ENCODE assay signal across 1 cellular context in genomic region chr2:231410293-231411004, GRCh38.
TF ChIP-seq lines count a peak whose summit lies in the region.

No MANE protein-coding gene starts in this region.

TF ChIP-seq in WTC11, 78 proteins besides CTCF, POLR2A, EP300 and RAD21 (continued from another document and continues in another):
- TF ChIP-seq HMGXB4 (CRISPR knock-in tag; IDR thresholded peaks at IDR 0.05) (no peak), GTF2I (CRISPR knock-in tag; conservative IDR thresholded peaks at IDR 0.05) (no peak), NR2C2 (CRISPR knock-in tag; IDR thresholded peaks at IDR 0.05) (no peak), ATF1 (CRISPR knock-in tag; IDR thresholded peaks at IDR 0.05) (no peak), CREB1 (CRISPR knock-in tag; IDR thresholded peaks at IDR 0.05) (no peak), ETV6 (CRISPR knock-in tag; IDR thresholded peaks at IDR 0.05) (peak; percentile 78), NFE2L1 (CRISPR knock-in tag; IDR thresholded peaks at IDR 0.05) (no peak), ZNF416 (CRISPR knock-in tag; IDR thresholded peaks at IDR 0.05) (no peak), ATF6 (CRISPR knock-in tag; IDR thresholded peaks at IDR 0.05) (no peak), TP53 (CRISPR knock-in tag; IDR thresholded peaks at IDR 0.05) (no peak), ZNF396 (CRISPR knock-in tag; IDR thresholded peaks at IDR 0.05; ENCODE audit: borderline replicate concordance) (no peak), NR3C1 (CRISPR knock-in tag; conservative IDR thresholded peaks at IDR 0.05; ENCODE audit: low read depth) (no peak), SP1 (CRISPR knock-in tag; conservative IDR thresholded peaks at IDR 0.05) (no peak), E2F5 (CRISPR knock-in tag; IDR thresholded peaks at IDR 0.05) (no peak), ZSCAN18 (CRISPR knock-in tag; IDR thresholded peaks at IDR 0.05) (no peak), TEAD1 (CRISPR knock-in tag; IDR thresholded peaks at IDR 0.05) (peak; percentile 61), PRRX2 (CRISPR knock-in tag; IDR thresholded peaks at IDR 0.05) (no peak), ZNF138 (CRISPR knock-in tag; conservative IDR thresholded peaks at IDR 0.05) (no peak), EMX1 (CRISPR knock-in tag; IDR thresholded peaks at IDR 0.05) (no peak), ATF2 (CRISPR knock-in tag; IDR thresholded peaks at IDR 0.05; ENCODE audit: borderline replicate concordance, low read depth) (no peak), ZNF121 (CRISPR knock-in tag; IDR thresholded peaks at IDR 0.05) (no peak), ZNF219 (CRISPR knock-in tag; IDR thresholded peaks at IDR 0.05; ENCODE audit: borderline replicate concordance) (no peak), OVOL2 (CRISPR knock-in tag; IDR thresholded peaks at IDR 0.05; ENCODE audit: borderline replicate concordance) (no peak)
- TF ChIP-seq, protein P1, sequence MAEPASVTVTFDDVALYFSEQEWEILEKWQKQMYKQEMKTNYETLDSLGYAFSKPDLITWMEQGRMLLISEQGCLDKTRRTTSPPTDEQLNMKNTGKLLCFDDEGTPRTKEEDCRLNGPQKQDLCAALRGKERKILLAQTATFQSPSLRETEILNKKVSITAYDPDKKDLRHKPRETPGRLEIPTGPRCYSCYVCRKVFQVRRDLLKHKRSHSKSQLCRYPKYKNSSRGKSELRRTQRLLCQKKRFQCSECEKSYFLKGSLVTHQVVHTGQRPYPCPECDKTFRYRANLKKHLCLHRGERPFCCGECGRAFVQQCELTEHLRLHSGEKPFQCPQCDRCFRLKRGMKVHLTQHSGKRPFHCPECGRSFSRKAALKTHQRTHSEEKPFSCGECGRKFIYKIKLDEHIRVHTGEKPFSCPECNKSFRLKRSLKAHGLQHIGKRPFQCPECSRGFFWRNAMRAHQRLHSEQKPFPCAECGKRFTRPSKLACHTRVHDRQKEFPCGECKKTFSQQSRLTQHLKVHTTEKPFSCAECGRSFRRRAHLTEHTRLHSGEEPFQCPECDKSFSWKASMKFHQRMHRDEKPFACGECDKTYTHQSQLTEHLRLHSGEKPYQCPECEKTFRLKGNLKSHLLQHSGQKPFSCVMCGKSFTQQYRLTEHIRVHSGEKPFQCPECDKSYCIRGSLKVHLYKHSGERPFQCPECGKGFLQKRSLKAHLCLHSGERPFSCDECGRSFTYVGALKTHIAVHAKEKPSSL (CRISPR knock-in tag; conservative IDR thresholded peaks at IDR 0.05) = no peak
- TF ChIP-seq, protein P2, sequence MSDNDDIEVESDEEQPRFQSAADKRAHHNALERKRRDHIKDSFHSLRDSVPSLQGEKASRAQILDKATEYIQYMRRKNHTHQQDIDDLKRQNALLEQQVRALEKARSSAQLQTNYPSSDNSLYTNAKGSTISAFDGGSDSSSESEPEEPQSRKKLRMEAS (CRISPR knock-in tag; IDR thresholded peaks at IDR 0.05) = 0 out of 2 replicates have a peak, but pooled peaks have one; percentile 19
- TF ChIP-seq, protein P3, sequence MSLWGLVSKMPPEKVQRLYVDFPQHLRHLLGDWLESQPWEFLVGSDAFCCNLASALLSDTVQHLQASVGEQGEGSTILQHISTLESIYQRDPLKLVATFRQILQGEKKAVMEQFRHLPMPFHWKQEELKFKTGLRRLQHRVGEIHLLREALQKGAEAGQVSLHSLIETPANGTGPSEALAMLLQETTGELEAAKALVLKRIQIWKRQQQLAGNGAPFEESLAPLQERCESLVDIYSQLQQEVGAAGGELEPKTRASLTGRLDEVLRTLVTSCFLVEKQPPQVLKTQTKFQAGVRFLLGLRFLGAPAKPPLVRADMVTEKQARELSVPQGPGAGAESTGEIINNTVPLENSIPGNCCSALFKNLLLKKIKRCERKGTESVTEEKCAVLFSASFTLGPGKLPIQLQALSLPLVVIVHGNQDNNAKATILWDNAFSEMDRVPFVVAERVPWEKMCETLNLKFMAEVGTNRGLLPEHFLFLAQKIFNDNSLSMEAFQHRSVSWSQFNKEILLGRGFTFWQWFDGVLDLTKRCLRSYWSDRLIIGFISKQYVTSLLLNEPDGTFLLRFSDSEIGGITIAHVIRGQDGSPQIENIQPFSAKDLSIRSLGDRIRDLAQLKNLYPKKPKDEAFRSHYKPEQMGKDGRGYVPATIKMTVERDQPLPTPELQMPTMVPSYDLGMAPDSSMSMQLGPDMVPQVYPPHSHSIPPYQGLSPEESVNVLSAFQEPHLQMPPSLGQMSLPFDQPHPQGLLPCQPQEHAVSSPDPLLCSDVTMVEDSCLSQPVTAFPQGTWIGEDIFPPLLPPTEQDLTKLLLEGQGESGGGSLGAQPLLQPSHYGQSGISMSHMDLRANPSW (CRISPR knock-in tag; conservative IDR thresholded peaks at IDR 0.05; ENCODE audit: low read depth) = no peak
- TF ChIP-seq, protein P4, sequence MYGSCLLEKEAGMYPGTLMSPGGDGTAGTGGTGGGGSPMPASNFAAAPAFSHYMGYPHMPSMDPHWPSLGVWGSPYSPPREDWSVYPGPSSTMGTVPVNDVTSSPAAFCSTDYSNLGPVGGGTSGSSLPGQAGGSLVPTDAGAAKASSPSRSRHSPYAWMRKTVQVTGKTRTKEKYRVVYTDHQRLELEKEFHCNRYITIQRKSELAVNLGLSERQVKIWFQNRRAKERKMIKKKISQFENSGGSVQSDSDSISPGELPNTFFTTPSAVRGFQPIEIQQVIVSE (CRISPR knock-in tag; IDR thresholded peaks at IDR 0.05; ENCODE audit: borderline replicate concordance) = no peak
- TF ChIP-seq, protein P5, sequence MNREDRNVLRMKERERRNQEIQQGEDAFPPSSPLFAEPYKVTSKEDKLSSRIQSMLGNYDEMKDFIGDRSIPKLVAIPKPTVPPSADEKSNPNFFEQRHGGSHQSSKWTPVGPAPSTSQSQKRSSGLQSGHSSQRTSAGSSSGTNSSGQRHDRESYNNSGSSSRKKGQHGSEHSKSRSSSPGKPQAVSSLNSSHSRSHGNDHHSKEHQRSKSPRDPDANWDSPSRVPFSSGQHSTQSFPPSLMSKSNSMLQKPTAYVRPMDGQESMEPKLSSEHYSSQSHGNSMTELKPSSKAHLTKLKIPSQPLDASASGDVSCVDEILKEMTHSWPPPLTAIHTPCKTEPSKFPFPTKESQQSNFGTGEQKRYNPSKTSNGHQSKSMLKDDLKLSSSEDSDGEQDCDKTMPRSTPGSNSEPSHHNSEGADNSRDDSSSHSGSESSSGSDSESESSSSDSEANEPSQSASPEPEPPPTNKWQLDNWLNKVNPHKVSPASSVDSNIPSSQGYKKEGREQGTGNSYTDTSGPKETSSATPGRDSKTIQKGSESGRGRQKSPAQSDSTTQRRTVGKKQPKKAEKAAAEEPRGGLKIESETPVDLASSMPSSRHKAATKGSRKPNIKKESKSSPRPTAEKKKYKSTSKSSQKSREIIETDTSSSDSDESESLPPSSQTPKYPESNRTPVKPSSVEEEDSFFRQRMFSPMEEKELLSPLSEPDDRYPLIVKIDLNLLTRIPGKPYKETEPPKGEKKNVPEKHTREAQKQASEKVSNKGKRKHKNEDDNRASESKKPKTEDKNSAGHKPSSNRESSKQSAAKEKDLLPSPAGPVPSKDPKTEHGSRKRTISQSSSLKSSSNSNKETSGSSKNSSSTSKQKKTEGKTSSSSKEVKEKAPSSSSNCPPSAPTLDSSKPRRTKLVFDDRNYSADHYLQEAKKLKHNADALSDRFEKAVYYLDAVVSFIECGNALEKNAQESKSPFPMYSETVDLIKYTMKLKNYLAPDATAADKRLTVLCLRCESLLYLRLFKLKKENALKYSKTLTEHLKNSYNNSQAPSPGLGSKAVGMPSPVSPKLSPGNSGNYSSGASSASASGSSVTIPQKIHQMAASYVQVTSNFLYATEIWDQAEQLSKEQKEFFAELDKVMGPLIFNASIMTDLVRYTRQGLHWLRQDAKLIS (CRISPR knock-in tag; IDR thresholded peaks at IDR 0.05; ENCODE audit: borderline replicate concordance) = no peak
- TF ChIP-seq, protein P6, sequence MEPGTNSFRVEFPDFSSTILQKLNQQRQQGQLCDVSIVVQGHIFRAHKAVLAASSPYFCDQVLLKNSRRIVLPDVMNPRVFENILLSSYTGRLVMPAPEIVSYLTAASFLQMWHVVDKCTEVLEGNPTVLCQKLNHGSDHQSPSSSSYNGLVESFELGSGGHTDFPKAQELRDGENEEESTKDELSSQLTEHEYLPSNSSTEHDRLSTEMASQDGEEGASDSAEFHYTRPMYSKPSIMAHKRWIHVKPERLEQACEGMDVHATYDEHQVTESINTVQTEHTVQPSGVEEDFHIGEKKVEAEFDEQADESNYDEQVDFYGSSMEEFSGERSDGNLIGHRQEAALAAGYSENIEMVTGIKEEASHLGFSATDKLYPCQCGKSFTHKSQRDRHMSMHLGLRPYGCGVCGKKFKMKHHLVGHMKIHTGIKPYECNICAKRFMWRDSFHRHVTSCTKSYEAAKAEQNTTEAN (CRISPR knock-in tag; IDR thresholded peaks at IDR 0.05) = no peak
- TF ChIP-seq, protein P7, sequence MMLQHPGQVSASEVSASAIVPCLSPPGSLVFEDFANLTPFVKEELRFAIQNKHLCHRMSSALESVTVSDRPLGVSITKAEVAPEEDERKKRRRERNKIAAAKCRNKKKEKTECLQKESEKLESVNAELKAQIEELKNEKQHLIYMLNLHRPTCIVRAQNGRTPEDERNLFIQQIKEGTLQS (CRISPR knock-in tag; conservative IDR thresholded peaks at IDR 0.05) = no peak
- TF ChIP-seq, protein P8, sequence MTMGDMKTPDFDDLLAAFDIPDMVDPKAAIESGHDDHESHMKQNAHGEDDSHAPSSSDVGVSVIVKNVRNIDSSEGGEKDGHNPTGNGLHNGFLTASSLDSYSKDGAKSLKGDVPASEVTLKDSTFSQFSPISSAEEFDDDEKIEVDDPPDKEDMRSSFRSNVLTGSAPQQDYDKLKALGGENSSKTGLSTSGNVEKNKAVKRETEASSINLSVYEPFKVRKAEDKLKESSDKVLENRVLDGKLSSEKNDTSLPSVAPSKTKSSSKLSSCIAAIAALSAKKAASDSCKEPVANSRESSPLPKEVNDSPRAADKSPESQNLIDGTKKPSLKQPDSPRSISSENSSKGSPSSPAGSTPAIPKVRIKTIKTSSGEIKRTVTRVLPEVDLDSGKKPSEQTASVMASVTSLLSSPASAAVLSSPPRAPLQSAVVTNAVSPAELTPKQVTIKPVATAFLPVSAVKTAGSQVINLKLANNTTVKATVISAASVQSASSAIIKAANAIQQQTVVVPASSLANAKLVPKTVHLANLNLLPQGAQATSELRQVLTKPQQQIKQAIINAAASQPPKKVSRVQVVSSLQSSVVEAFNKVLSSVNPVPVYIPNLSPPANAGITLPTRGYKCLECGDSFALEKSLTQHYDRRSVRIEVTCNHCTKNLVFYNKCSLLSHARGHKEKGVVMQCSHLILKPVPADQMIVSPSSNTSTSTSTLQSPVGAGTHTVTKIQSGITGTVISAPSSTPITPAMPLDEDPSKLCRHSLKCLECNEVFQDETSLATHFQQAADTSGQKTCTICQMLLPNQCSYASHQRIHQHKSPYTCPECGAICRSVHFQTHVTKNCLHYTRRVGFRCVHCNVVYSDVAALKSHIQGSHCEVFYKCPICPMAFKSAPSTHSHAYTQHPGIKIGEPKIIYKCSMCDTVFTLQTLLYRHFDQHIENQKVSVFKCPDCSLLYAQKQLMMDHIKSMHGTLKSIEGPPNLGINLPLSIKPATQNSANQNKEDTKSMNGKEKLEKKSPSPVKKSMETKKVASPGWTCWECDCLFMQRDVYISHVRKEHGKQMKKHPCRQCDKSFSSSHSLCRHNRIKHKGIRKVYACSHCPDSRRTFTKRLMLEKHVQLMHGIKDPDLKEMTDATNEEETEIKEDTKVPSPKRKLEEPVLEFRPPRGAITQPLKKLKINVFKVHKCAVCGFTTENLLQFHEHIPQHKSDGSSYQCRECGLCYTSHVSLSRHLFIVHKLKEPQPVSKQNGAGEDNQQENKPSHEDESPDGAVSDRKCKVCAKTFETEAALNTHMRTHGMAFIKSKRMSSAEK (CRISPR knock-in tag; IDR thresholded peaks at IDR 0.05; ENCODE audit: borderline replicate concordance) = no peak
